In genomic region chr10:122768033-122768745, GRCh38 we compare ENCODE assay signal across 29 cellular contexts.
"Had no signal": no experiment of that assay in that cellular context is flagged by ENCODE, and none has a peak within 500 bp of the region (broad histone marks: within the 10 kb centered on the region; RNA-seq: fewer than 3 reads in every experiment).

No MANE protein-coding gene starts in this region.

- H3K4me3 Mint-ChIP-seq: dendritic cell treated with granulocyte-macrophage colony-stimulating factor and Interleukin-4, amounts not matched to agents 40 ng/mL and 50 ng/mL, for 4 days; endodermal cell; mesothelial cell of epicardium; naive B cell; natural killer cell treated with Interleukin-12 subunit alpha and Interleukin-12 subunit beta and Interleukin-15 and Interleukin-18, amount 100 ng/mL, for 72 hours; neural crest cell; stimulated activated naive CD8-positive, alpha-beta T cell treated with anti-CD3 and anti-CD28 coated beads, Interleukin-15, amount 100 ng/mL, for 72 hours had no signal

- H3K9me3 Mint-ChIP-seq: natural killer cell treated with Interleukin-12 subunit alpha and Interleukin-12 subunit beta and Interleukin-15 and Interleukin-18, amount 100 ng/mL, for 72 hours had no signal

- DNase-seq: colonic mucosa; effector CD8-positive, alpha-beta T cell; endodermal cell; gastrocnemius medialis; head of caudate nucleus; kidney; mesenchymal stem cell; naive B cell; stimulated activated CD4-positive, alpha-beta T cell treated with anti-CD3 and anti-CD28 coated beads, Interleukin-12 subunit alpha, Interleukin-12 subunit beta, amount 100 ng/mL, for 4 hours; stimulated activated CD4-positive, alpha-beta T cell treated with anti-CD3 and anti-CD28 coated beads, Interleukin-1b, Interleukin-23, amount 100 ng/mL, for 48 hours; stimulated activated CD4-positive, alpha-beta T cell treated with anti-CD3 and anti-CD28 coated beads, Interleukin-4, amount 100 ng/mL, for 1 hour; stimulated activated CD8-positive, alpha-beta memory T cell treated with anti-CD3 and anti-CD28 coated beads, Interleukin-4, amount 100 ng/mL, for 48 hours; stimulated activated naive CD4-positive, alpha-beta T cell; stimulated activated naive CD8-positive, alpha-beta T cell treated with anti-CD3 and anti-CD28 coated beads, Interleukin-15, amount 100 ng/mL, for 72 hours; transverse colon had no signal

- H3K27me3 ChIP-seq: colonic mucosa, gastrocnemius medialis, right atrium auricular region, suprapubic skin, transverse colon, vagina had no signal

- H3K4me1 ChIP-seq: colonic mucosa, gastrocnemius medialis, parathyroid adenoma, prostate gland, right atrium auricular region, suprapubic skin, transverse colon, vagina had no signal

- H3K4me3 ChIP-seq: colonic mucosa, gastrocnemius medialis, lung, mucosa of descending colon, prostate gland, right atrium auricular region, smooth muscle cell, suprapubic skin, transverse colon, vagina had no signal

- ATAC-seq: gastrocnemius medialis; left lobe of liver; mucosa of descending colon; sciatic nerve; stimulated activated naive CD8-positive, alpha-beta T cell treated with anti-CD3 and anti-CD28 coated beads, Interleukin-15, amount 100 ng/mL, for 72 hours had no signal

- H3K79me2 ChIP-seq: parathyroid adenoma had no signal

- H3K27me3 Mint-ChIP-seq: dendritic cell treated with granulocyte-macrophage colony-stimulating factor and Interleukin-4, amounts not matched to agents 40 ng/mL and 50 ng/mL, for 4 days had no signal

- H3K27ac ChIP-seq: colonic mucosa, gastrocnemius medialis, parathyroid adenoma, prostate gland, right atrium auricular region, suprapubic skin, transverse colon, vagina had no signal

- H3K9ac ChIP-seq: parathyroid adenoma had no signal

- H3K36me3 Mint-ChIP-seq: mesothelial cell of epicardium; naive B cell; natural killer cell treated with Interleukin-12 subunit alpha and Interleukin-12 subunit beta and Interleukin-15 and Interleukin-18, amount 100 ng/mL, for 72 hours had no signal

- H3K27ac Mint-ChIP-seq: dendritic cell treated with granulocyte-macrophage colony-stimulating factor and Interleukin-4, amounts not matched to agents 40 ng/mL and 50 ng/mL, for 4 days; endodermal cell; mesothelial cell of epicardium; naive B cell; natural killer cell treated with Interleukin-12 subunit alpha and Interleukin-12 subunit beta and Interleukin-15 and Interleukin-18, amount 100 ng/mL, for 72 hours had no signal

- H3K36me3 ChIP-seq: colonic mucosa, gastrocnemius medialis, prostate gland, right atrium auricular region, suprapubic skin, transverse colon, vagina had no signal

- H3K4me2 ChIP-seq: smooth muscle cell had no signal

- H3K9me3 ChIP-seq: colonic mucosa, gastrocnemius medialis, mucosa of descending colon, prostate gland, transverse colon, vagina had no signal

- H2AFZ ChIP-seq: parathyroid adenoma had no signal

- H3K4me1 Mint-ChIP-seq: endodermal cell; mesothelial cell of epicardium; naive B cell; neural crest cell; stimulated activated naive CD8-positive, alpha-beta T cell treated with anti-CD3 and anti-CD28 coated beads, Interleukin-15, amount 100 ng/mL, for 72 hours had no signal
